ENCODE assay signal across 8 cellular contexts in genomic region chr7:35253182-35253679, GRCh38. TPM values are rescaled to one million over a fixed set of nuclear protein-coding genes. Genes with fewer than 3 reads are reported as not detected.
DNase-seq lines count a peak whose midpoint lies in the region; ATAC-seq lines count a peak whose summit lies in the region.

No MANE protein-coding gene starts in this region.

- no peak overlapping the region for H3K27ac Mint-ChIP-seq in T-helper 17 cell

- H3K4me1 Mint-ChIP-seq in T-helper 17 cell = no peaks in the 10 kb centered on the region

- DNase-seq in DMS 273 (lab: John Stamatoyannopoulos, UW; ENCODE audit: unreplicated experiment) (peak; percentile 76), DMS 273 treated with DMSO at 0.1 percent for 48 hours (lab: John Stamatoyannopoulos, UW) (no peak), T-helper 17 cell (no peak), left ventricle myocardium superior (peak; percentile 38), skeletal muscle cell (ENCODE audit: low read depth) (no peak), kidney glomerular epithelial cell (lab: John Stamatoyannopoulos, UW) (no peak), T-helper 9 cell (no peak)

- intact Hi-C loops in left ventricle myocardium superior (cut with micrococcal nuclease) = loop anchor here (10.0 kb wide), 1 partner anchor 172 kb away; no protein-coding TSS in a partner anchor

- ATAC-seq in T-helper 17 cell (no peak), left ventricle myocardium superior (no peak), HG02610 (IDR thresholded peaks at IDR 0.05; ENCODE audit: unreplicated experiment) (no peak)

- peaks cover 85% of the 10 kb centered on the region for H3K27me3 Mint-ChIP-seq in T-helper 17 cell

- peaks cover 3% of the 10 kb centered on the region for H3K9me3 ChIP-seq in T-helper 17 cell (ENCODE audit: control insufficient read depth, low read length, poor library complexity, severe bottlenecking)

- peak overlapping the region; percentile 55 for H3K4me3 Mint-ChIP-seq in T-helper 17 cell

- peak overlapping the region; percentile 46 for H3K4me3 ChIP-seq in skeletal muscle cell (ENCODE audit: low read depth, low read length)

- peaks cover 3% of the 10 kb centered on the region for H3K36me3 Mint-ChIP-seq in T-helper 17 cell (ENCODE audit: low read depth)

RNA-seq across cellular contexts. Expression of gene TBX20, which starts 0.7 kb away (rescaled TPM):
- not detected for total RNA-seq in T-helper 17 cell
- total RNA-seq in left ventricle myocardium superior = 193 TPM

Comparison
In these comparisons a context has a peak if more than half of its experiments do, and no peak if none do; other contexts are left out.
1. DNase-seq: peak in DMS 273 (single experiment) and left ventricle myocardium superior (single experiment); none in DMS 273 treated with DMSO at 0.1 percent for 48 hours (single experiment), T-helper 17 cell (0 of 3), skeletal muscle cell (single experiment), kidney glomerular epithelial cell (single experiment) and T-helper 9 cell (single experiment).
2. RNA of gene TBX20, which starts 0.7 kb away (total RNA-seq): 193 TPM in left ventricle myocardium superior (single experiment); not detected in T-helper 17 cell; every median in the first group is over 100 times any median in the second.